Comparison of ENCODE assay signal across 8 cellular contexts in the genomic region with DNA sequence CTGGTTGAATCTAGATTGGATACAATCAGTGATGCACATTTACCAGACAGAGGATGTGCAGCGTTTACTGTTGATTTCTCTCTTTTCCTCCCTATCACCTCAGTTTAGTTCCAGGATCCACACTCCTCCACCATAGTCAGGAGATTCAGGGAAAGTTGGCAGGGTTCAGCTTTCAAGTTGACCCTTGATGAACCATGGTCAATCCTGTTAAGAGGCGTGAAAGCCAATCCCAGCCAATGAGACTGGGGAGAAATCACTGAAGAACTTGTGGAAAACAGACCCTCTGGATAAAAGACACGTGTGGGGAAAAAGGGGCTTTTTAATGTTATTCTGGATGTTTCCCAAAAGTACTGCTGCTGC. TPM values are rescaled to one million over a fixed set of nuclear protein-coding genes. Genes with fewer than 3 reads are reported as not detected.
DNase-seq lines count a peak whose midpoint lies in the region; TF ChIP-seq lines count a peak whose summit lies in the region.

No MANE protein-coding gene starts in this region.

- H3K36me3 ChIP-seq in Karpas-422 (ENCODE audit: insufficient read depth, low read length): no peaks in the 10 kb centered on the region
- no peaks in the 10 kb centered on the region for H3K36me3 ChIP-seq in duodenal mucosa (ENCODE audit: control insufficient read depth in 1 of 2, insufficient read depth in 2 of 2, low read length in 2 of 2)

- H3K9me3 Mint-ChIP-seq in CD14-positive monocyte (peaks cover 0 to 10% (median 4%) of the 10 kb centered on the region in 7 donors), nephron progenitor cell (peaks cover 30% of the 10 kb centered on the region)

- H3K4me1 Mint-ChIP-seq in CD14-positive monocyte (peaks cover 8% of the 10 kb centered on the region), nephron progenitor cell (peaks cover 51% of the 10 kb centered on the region)

- peak overlapping the region; percentile 94 to 99 (median 98) for H3K27ac Mint-ChIP-seq in CD14-positive monocyte
- H3K27ac Mint-ChIP-seq in nephron progenitor cell: peak overlapping the region; percentile 89

- peaks cover 0 to 22% (median 9%) of the 10 kb centered on the region in 3 donors for H3K27me3 Mint-ChIP-seq in CD14-positive monocyte (ENCODE audit: low read depth in 3 of 3)
- peaks cover 40% of the 10 kb centered on the region for H3K27me3 Mint-ChIP-seq in nephron progenitor cell (ENCODE audit: low read depth, poor library complexity)

- H3K27me3 ChIP-seq in Karpas-422 (ENCODE audit: low read length): no peaks in the 10 kb centered on the region
- no peaks in the 10 kb centered on the region for H3K27me3 ChIP-seq in duodenal mucosa (ENCODE audit: control insufficient read depth in 1 of 2, insufficient read depth in 2 of 2, low read length in 2 of 2)

- H3K9me2 ChIP-seq in Karpas-422 (replicated peaks; ENCODE audit: insufficient read depth, low read length): no peaks in the 10 kb centered on the region

- peak overlapping the region; percentile 96 for H2AFZ ChIP-seq in Karpas-422 (ENCODE audit: low read length)

- TF ChIP-seq CTCF in CD14-positive monocyte (IDR thresholded peaks at IDR 0.05) (no peak), nephron progenitor cell (IDR thresholded peaks at IDR 0.05) (no peak)

- no peaks in the 10 kb centered on the region for H4K20me1 ChIP-seq in Karpas-422 (ENCODE audit: insufficient read depth, low read depth, low read length)

- no peaks in the 10 kb centered on the region for H3K36me3 Mint-ChIP-seq in CD14-positive monocyte
- no peaks in the 10 kb centered on the region for H3K36me3 Mint-ChIP-seq in nephron progenitor cell (ENCODE audit: low read depth)

- peak overlapping the region; percentile 85 to 95 for H3K4me3 Mint-ChIP-seq in CD14-positive monocyte
- H3K4me3 Mint-ChIP-seq in nephron progenitor cell: peak overlapping the region; percentile 92

- peak overlapping the region; percentile 98 for H3K4me2 ChIP-seq in Karpas-422 (ENCODE audit: low read depth, low read length, poor library complexity, severe bottlenecking)

- H3K4me1 ChIP-seq in Karpas-422 (ENCODE audit: low read length) (peaks cover 16% of the 10 kb centered on the region), duodenal mucosa (ENCODE audit: control insufficient read depth in 1 of 2, insufficient read depth in 2 of 2, low read length in 2 of 2) (peaks cover 0 to 7% of the 10 kb centered on the region in 2 donors)

- peak overlapping the region; percentile 95 for H3K4me3 ChIP-seq in Karpas-422 (ENCODE audit: low read length)
- peak overlapping the region; percentile 77 to 85 for H3K4me3 ChIP-seq in duodenal mucosa (ENCODE audit: low read depth in 1 of 2, low read length in 2 of 2)

- no peaks in the 10 kb centered on the region for H3K79me2 ChIP-seq in Karpas-422 (ENCODE audit: low read length)

- intact Hi-C loops in CD14-positive monocyte (cut with micrococcal nuclease): loop anchor here (5.0 to 10.0 kb wide), 4 partner anchors 210 to 660 kb away; partner anchors contain the start of genes ZNF133 (in 2 of the 2), DTD1 (in 1 of the 2), KAT14 (in 1 of the 2) and PET117 (in 1 of the 2)

- H3K27ac ChIP-seq in Karpas-422 (ENCODE audit: low read length) (no peak overlapping the region), duodenal mucosa (ENCODE audit: low read depth, low read length) (peak overlapping the region; percentile 59)

- H3K9ac ChIP-seq in Karpas-422 (ENCODE audit: low read length) (peak overlapping the region; percentile 87), duodenal mucosa (ENCODE audit: low read depth in 1 of 2, low read length in 2 of 2) (peak overlapping the region; percentile 68 to 72)

- DNase-seq in CD14-positive monocyte (ENCODE audit: low spot score) (no peak), Karpas-422 (no peak), nephron progenitor cell (no peak), germinal center (ENCODE audit: low spot score) (no peak), T-helper 9 cell (no peak), DMS79 (lab: John Stamatoyannopoulos, UW) (no peak), RPMI8226 (no peak)

- H3K9me3 ChIP-seq in Karpas-422 (ENCODE audit: low read length) (no peaks in the 10 kb centered on the region), duodenal mucosa (ENCODE audit: control insufficient read depth in 1 of 2, low read length in 2 of 2) (peaks cover 0 to 4% of the 10 kb centered on the region in 2 donors)

RNA-seq across cellular contexts. Expression of gene SCP2D1, which starts 19.2 kb away (rescaled TPM):
- not detected for polyA plus RNA-seq in CD14-positive monocyte
- not detected in 2 replicates for total RNA-seq in Karpas-422 (2014; rRNA removed; shearing (Covaris generic); ENCODE audit: low replicate concordance)
